Comparison of ENCODE assay signal across 9 cellular contexts in genomic region chr12:57735952-57736742, GRCh38. TPM values are rescaled to one million over a fixed set of nuclear protein-coding genes. Genes with fewer than 3 reads are reported as not detected.
A peak's percentile ranks its signal among the peaks of the same experiment; 100 is the strongest.
DNase-seq lines count a peak whose midpoint lies in the region; ATAC-seq and TF ChIP-seq lines count a peak whose summit lies in the region.
"Had no signal": no experiment of that assay in that cellular context is flagged by ENCODE, and none has a peak within 500 bp of the region (broad histone marks: within the 10 kb centered on the region; RNA-seq: fewer than 3 reads in every experiment).

No MANE protein-coding gene starts in this region.

- DNase-seq in NCI-H345 (lab: John Stamatoyannopoulos, UW): peak; percentile 50
- no peak for DNase-seq in NCI-H345 treated with DMSO at 0.1 percent for 48 hours (lab: John Stamatoyannopoulos, UW; ENCODE audit: unreplicated experiment)
- no peak for DNase-seq in T-helper 17 cell
- DNase-seq in left ventricle myocardium inferior: peak; percentile 58
- DNase-seq in UCSD-AML1 (lab: John Stamatoyannopoulos, UW; ENCODE audit: unreplicated experiment): no peak
- no peak for DNase-seq in thyroid gland

- H3K4me1 Mint-ChIP-seq in T-helper 17 cell: peaks cover 35% of the 10 kb centered on the region

- peak overlapping the region; percentile 68 for H3K4me3 ChIP-seq in left ventricle myocardium inferior
- peak overlapping the region; percentile 19 to 45 (median 43) for H3K4me3 ChIP-seq in skeletal muscle tissue (ENCODE audit: low read length in 3 of 3)
- no peak overlapping the region for H3K4me3 ChIP-seq in thyroid gland (replicated peaks in 1 of 3)

- H3K9ac ChIP-seq in skeletal muscle tissue (ENCODE audit: low read depth in 1 of 3, low read length in 3 of 3): peak overlapping the region in 1 of 3 donors; percentile 72

- TF ChIP-seq CTCF in left ventricle myocardium inferior (IDR thresholded peaks at IDR 0.05; ENCODE audit: borderline replicate concordance) (peak; percentile 33), thyroid gland (IDR thresholded peaks at IDR 0.05) (peak in 1 of 6 experiments; percentile 8)

- intact Hi-C loops in left ventricle myocardium inferior (cut with micrococcal nuclease): no loop called here
- intact Hi-C loops in thyroid gland (cut with DNase I): no loop called here

- H3K4me1 ChIP-seq in left ventricle myocardium inferior: peaks cover 47% of the 10 kb centered on the region
- H3K4me1 ChIP-seq in skeletal muscle tissue (ENCODE audit: control insufficient read depth in 3 of 3, insufficient read depth in 3 of 3, low read length in 3 of 3): peaks cover 18 to 33% (median 23%) of the 10 kb centered on the region in 3 donors
- peaks cover 11 to 36% of the 10 kb centered on the region in 2 donors for H3K4me1 ChIP-seq in thyroid gland

- peak overlapping the region; percentile 93 for H3K27ac Mint-ChIP-seq in T-helper 17 cell

- H3K9me3 ChIP-seq in T-helper 17 cell (ENCODE audit: control insufficient read depth, low read length, poor library complexity, severe bottlenecking) (no peaks in the 10 kb centered on the region), left ventricle myocardium inferior (replicated peaks) (no peaks in the 10 kb centered on the region), skeletal muscle tissue (ENCODE audit: control insufficient read depth in 3 of 3, low read length in 3 of 3) (no peaks in the 10 kb centered on the region), thyroid gland (no peaks in the 10 kb centered on the region)

- H3K4me3 Mint-ChIP-seq in T-helper 17 cell: no peak overlapping the region

- no peaks in the 10 kb centered on the region for H3K27me3 Mint-ChIP-seq in T-helper 17 cell

- 13 to 15% methylated on average over 36 to 42 of the region's 49 CpGs for WGBS in thyroid gland, 2 donors

- H3K36me3 Mint-ChIP-seq in T-helper 17 cell (ENCODE audit: low read depth): peaks cover 11% of the 10 kb centered on the region

- TF ChIP-seq POLR2A in thyroid gland (IDR thresholded peaks at IDR 0.05): no peak

- peak overlapping the region; percentile 77 for H3K27ac ChIP-seq in left ventricle myocardium inferior (replicated peaks)
- peak overlapping the region; percentile 10 for H3K27ac ChIP-seq in skeletal muscle tissue (ENCODE audit: low read depth, low read length)
- no peak overlapping the region for H3K27ac ChIP-seq in thyroid gland
- H3K27ac ChIP-seq: C4-2B had no signal

- H3K36me3 ChIP-seq in left ventricle myocardium inferior (no peaks in the 10 kb centered on the region), skeletal muscle tissue (ENCODE audit: control insufficient read depth in 3 of 3, insufficient read depth in 3 of 3, low read length in 3 of 3) (no peaks in the 10 kb centered on the region), thyroid gland (no peaks in the 10 kb centered on the region)

- H3K27me3 ChIP-seq in left ventricle myocardium inferior (ENCODE audit: low read depth) (peaks cover 100% of the 10 kb centered on the region), skeletal muscle tissue (ENCODE audit: control insufficient read depth in 3 of 3, insufficient read depth in 3 of 3, low read length in 3 of 3) (peaks cover 41 to 84% (median 61%) of the 10 kb centered on the region in 3 donors), thyroid gland (peaks cover 40% of the 10 kb centered on the region)

- ATAC-seq in T-helper 17 cell (no peak), GM21723 (IDR thresholded peaks at IDR 0.05; ENCODE audit: unreplicated experiment) (no peak)

RNA-seq across cellular contexts. Expression of gene AGAP2, which starts 2.4 kb away (rescaled TPM):
- total RNA-seq in T-helper 17 cell (10 to 100 TPM; 46.5 to 57.6 TPM), left ventricle myocardium inferior (6.5 TPM), skeletal muscle tissue (2.1 TPM), thyroid gland (1 to 10 TPM in 1 of 4 donors, under 1 TPM in 3; 0.45 to 1.3 (median 0.80) TPM)

RNA-seq across cellular contexts. Expression of gene TSPAN31, which starts 8.7 kb away (rescaled TPM):
- total RNA-seq in T-helper 17 cell: 10 to 100 TPM in 1 of 2 donors, 1 to 10 TPM in 1; 9.6 to 11.8 TPM
- 27.2 TPM for total RNA-seq in left ventricle myocardium inferior
- total RNA-seq in skeletal muscle tissue: 57.9 TPM
- total RNA-seq in thyroid gland: 100 to 1,000 TPM; 110 to 166 (median 137) TPM

RNA-seq across cellular contexts. Expression of gene CDK4, which starts 16.0 kb away (rescaled TPM):
- total RNA-seq in T-helper 17 cell (10 to 100 TPM; 20.8 to 21.3 TPM), left ventricle myocardium inferior (41.3 TPM), skeletal muscle tissue (78.8 TPM), thyroid gland (100 to 1,000 TPM in 3 of 4 donors, 10 to 100 TPM in 1; 95.2 to 137 (median 113) TPM)

RNA-seq across cellular contexts. Expression of gene MARCHF9, which starts 18.8 kb away (rescaled TPM):
- total RNA-seq in T-helper 17 cell: 10 to 100 TPM; 45.3 to 62.4 TPM
- 13.8 TPM for total RNA-seq in left ventricle myocardium inferior
- total RNA-seq in skeletal muscle tissue: 4.7 TPM
- total RNA-seq in thyroid gland: 10 to 100 TPM; 17.5 to 25.1 (median 21.4) TPM

RNA-seq across cellular contexts. Expression of gene CYP27B1, which starts 30.7 kb away (rescaled TPM):
- total RNA-seq in T-helper 17 cell (1 to 10 TPM; 1.4 to 1.7 TPM), left ventricle myocardium inferior (not detected), skeletal muscle tissue (under 0.01 TPM), thyroid gland (10 to 100 TPM in 2 of 4 donors, 1 to 10 TPM in 2; 2.7 to 13.0 (median 10.0) TPM)

Comparison
In these comparisons a context has a peak if more than half of its experiments do, and no peak if none do; other contexts are left out.
1. DNase-seq: peak in NCI-H345 (single experiment) and left ventricle myocardium inferior (single experiment); none in NCI-H345 treated with DMSO at 0.1 percent for 48 hours (single experiment), T-helper 17 cell (0 of 3), UCSD-AML1 (single experiment) and thyroid gland (0 of 2).
2. H3K27ac ChIP-seq: peak in left ventricle myocardium inferior (single experiment) and skeletal muscle tissue (single experiment); none in thyroid gland (0 of 3).
3. H3K4me3 ChIP-seq: peak in left ventricle myocardium inferior (single experiment) and skeletal muscle tissue (3 of 3); none in thyroid gland (0 of 3).